In the genomic region with DNA sequence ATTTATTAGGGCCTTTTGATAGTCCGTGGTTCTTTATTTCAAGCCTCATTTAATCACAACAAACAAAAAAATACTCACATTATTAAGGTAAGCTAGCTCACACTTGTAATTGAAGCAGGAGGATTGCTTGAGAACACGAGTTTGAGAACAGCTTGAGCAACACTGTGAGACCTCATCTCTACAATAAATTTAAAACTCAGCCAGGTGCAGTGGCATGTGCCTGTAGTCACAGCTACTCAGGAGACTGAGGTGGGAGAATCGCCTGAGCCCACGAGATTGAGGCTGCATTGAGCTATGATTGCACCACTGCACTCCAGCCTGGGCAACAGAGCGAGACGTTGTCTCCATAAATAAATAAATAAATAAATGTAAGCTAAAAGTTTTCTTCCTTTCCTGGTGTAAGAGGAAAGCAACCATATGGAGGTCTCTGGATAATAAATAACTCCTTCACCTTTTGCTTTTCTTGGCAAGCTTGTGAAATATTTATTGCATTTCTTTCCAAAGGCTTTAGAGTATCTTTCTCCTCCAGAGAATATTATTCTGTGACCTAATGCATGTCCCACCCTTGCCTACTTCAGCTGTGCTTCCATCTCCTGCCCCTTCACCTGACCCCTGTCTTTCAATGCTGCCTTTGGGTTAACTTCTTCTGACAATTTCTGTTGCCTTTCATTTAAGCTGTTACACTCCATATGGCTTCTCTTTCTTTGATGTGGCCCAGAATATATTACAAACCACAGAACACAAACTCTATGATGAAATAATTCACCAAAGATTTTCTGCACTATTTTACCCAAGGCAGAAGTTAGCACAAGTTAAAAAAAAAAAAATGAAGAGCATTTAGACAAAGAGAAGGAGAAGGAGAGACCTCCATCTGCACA, we compare ENCODE assay signal across 14 cellular contexts.
"Had no signal": no experiment of that assay in that cellular context is flagged by ENCODE, and none has a peak within 500 bp of the region (broad histone marks: within the 10 kb centered on the region; RNA-seq: fewer than 3 reads in every experiment).

No MANE protein-coding gene starts in this region.

- H3K4me1 ChIP-seq: foreskin keratinocyte, heart right ventricle, neural progenitor cell, parathyroid adenoma, tibial nerve had no signal

- H3K27ac ChIP-seq: foreskin keratinocyte, heart right ventricle, neural progenitor cell, parathyroid adenoma, tibial nerve had no signal

- H3K27me3 ChIP-seq: foreskin keratinocyte, heart right ventricle, neural progenitor cell, tibial nerve had no signal

- DNase-seq: activated CD4-positive, alpha-beta T cell treated with anti-CD3 and anti-CD28 coated beads, Interleukin-2, amount 50 U/mL, for 4 hours; activated effector memory CD4-positive, alpha-beta T cell treated with Interleukin-2 at 50 U/mL for 16 hours; activated T-cell treated with anti-CD3 and anti-CD28 coated beads, Interleukin-2, amount 50 U/mL, for 24 hours; amygdala; dermis blood vessel endothelial cell; endodermal cell; foreskin keratinocyte; heart right ventricle had no signal

- H3K4me3 ChIP-seq: heart right ventricle, neural progenitor cell, tibial nerve had no signal

- H3K27me3 Mint-ChIP-seq: activated T-cell treated with anti-CD3 and anti-CD28 coated beads, Interleukin-2, amount 50 U/mL, for 24 hours; brain had no signal

- H3K36me3 ChIP-seq: heart right ventricle, neural progenitor cell, tibial nerve had no signal

- H3K4me2 ChIP-seq: neural progenitor cell had no signal

- ATAC-seq: foreskin keratinocyte; heart right ventricle; stimulated activated effector memory CD8-positive, alpha-beta T cell treated with anti-CD3 and anti-CD28 coated beads, Interleukin-12 subunit alpha, Interleukin-12 subunit beta, amount 100 ng/mL, for 72 hours had no signal

- H3K36me3 Mint-ChIP-seq: activated naive CD4-positive, alpha-beta T cell treated with anti-CD3 and anti-CD28 coated beads, Interleukin-2, amount 50 U/mL, for 24 hours; brain; neural progenitor cell; stimulated activated effector memory CD8-positive, alpha-beta T cell treated with anti-CD3 and anti-CD28 coated beads, Interleukin-12 subunit alpha, Interleukin-12 subunit beta, amount 100 ng/mL, for 72 hours had no signal

- H2AFZ ChIP-seq: neural progenitor cell, parathyroid adenoma had no signal

- H3K9ac ChIP-seq: neural progenitor cell, parathyroid adenoma had no signal

- H3K4me1 Mint-ChIP-seq: activated naive CD4-positive, alpha-beta T cell treated with anti-CD3 and anti-CD28 coated beads, Interleukin-2, amount 50 U/mL, for 24 hours; stimulated activated effector memory CD8-positive, alpha-beta T cell treated with anti-CD3 and anti-CD28 coated beads, Interleukin-12 subunit alpha, Interleukin-12 subunit beta, amount 100 ng/mL, for 72 hours had no signal

- H3K79me2 ChIP-seq: parathyroid adenoma had no signal

- H3K9me3 Mint-ChIP-seq: activated naive CD4-positive, alpha-beta T cell treated with anti-CD3 and anti-CD28 coated beads, Interleukin-2, amount 50 U/mL, for 24 hours; activated T-cell treated with anti-CD3 and anti-CD28 coated beads, Interleukin-2, amount 50 U/mL, for 24 hours; brain; endodermal cell; neural progenitor cell had no signal

- H3K27ac Mint-ChIP-seq: activated naive CD4-positive, alpha-beta T cell treated with anti-CD3 and anti-CD28 coated beads, Interleukin-2, amount 50 U/mL, for 24 hours; activated T-cell treated with anti-CD3 and anti-CD28 coated beads, Interleukin-2, amount 50 U/mL, for 24 hours; endodermal cell; neural progenitor cell; stimulated activated effector memory CD8-positive, alpha-beta T cell treated with anti-CD3 and anti-CD28 coated beads, Interleukin-12 subunit alpha, Interleukin-12 subunit beta, amount 100 ng/mL, for 72 hours had no signal

- H3K9me3 ChIP-seq: heart right ventricle, tibial nerve had no signal

- H3K4me3 Mint-ChIP-seq: activated naive CD4-positive, alpha-beta T cell treated with anti-CD3 and anti-CD28 coated beads, Interleukin-2, amount 50 U/mL, for 24 hours; activated T-cell treated with anti-CD3 and anti-CD28 coated beads, Interleukin-2, amount 50 U/mL, for 24 hours; endodermal cell; neural progenitor cell; stimulated activated effector memory CD8-positive, alpha-beta T cell treated with anti-CD3 and anti-CD28 coated beads, Interleukin-12 subunit alpha, Interleukin-12 subunit beta, amount 100 ng/mL, for 72 hours had no signal
